2 cellular contexts compared by ENCODE assay signal in the genomic region with DNA sequence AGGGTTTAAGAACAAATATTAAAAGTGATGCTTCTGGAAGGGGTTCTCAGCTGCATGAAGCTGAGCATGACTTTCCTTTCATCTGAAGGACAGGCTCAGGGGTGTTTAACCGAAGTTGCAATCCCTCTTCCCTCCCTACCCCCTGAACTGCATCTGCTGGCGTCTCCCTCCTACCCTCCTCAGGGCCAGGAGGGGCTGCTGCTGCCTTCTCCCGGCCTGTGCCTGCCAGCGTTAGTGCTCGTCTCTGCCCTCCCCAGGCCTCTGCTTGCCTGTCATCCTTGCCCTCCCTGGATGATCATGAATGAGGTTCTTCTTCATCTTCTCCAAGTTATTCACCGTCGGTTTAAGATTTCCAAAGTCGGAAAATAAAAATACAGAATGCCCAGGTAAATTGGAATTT.
TF ChIP-seq lines count a peak whose summit lies in the region.

No MANE protein-coding gene starts in this region.

TF ChIP-seq in GM23338, 12 proteins besides CTCF, POLR2A, EP300 and RAD21:
- TF ChIP-seq CREB1 (CRISPR knock-in tag; IDR thresholded peaks at IDR 0.05; ENCODE audit: low read depth) (no peak), ZNF114 (CRISPR knock-in tag; IDR thresholded peaks at IDR 0.05) (no peak), STAT1 (IDR thresholded peaks at IDR 0.05; ENCODE audit: unreplicated experiment) (no peak), EZH2phosphoT487 (IDR thresholded peaks at IDR 0.05; ENCODE audit: unreplicated experiment) (no peak)
- TF ChIP-seq, protein P1, sequence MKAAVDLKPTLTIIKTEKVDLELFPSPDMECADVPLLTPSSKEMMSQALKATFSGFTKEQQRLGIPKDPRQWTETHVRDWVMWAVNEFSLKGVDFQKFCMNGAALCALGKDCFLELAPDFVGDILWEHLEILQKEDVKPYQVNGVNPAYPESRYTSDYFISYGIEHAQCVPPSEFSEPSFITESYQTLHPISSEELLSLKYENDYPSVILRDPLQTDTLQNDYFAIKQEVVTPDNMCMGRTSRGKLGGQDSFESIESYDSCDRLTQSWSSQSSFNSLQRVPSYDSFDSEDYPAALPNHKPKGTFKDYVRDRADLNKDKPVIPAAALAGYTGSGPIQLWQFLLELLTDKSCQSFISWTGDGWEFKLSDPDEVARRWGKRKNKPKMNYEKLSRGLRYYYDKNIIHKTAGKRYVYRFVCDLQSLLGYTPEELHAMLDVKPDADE (IDR thresholded peaks at IDR 0.05): no peak
- TF ChIP-seq, protein P2, sequence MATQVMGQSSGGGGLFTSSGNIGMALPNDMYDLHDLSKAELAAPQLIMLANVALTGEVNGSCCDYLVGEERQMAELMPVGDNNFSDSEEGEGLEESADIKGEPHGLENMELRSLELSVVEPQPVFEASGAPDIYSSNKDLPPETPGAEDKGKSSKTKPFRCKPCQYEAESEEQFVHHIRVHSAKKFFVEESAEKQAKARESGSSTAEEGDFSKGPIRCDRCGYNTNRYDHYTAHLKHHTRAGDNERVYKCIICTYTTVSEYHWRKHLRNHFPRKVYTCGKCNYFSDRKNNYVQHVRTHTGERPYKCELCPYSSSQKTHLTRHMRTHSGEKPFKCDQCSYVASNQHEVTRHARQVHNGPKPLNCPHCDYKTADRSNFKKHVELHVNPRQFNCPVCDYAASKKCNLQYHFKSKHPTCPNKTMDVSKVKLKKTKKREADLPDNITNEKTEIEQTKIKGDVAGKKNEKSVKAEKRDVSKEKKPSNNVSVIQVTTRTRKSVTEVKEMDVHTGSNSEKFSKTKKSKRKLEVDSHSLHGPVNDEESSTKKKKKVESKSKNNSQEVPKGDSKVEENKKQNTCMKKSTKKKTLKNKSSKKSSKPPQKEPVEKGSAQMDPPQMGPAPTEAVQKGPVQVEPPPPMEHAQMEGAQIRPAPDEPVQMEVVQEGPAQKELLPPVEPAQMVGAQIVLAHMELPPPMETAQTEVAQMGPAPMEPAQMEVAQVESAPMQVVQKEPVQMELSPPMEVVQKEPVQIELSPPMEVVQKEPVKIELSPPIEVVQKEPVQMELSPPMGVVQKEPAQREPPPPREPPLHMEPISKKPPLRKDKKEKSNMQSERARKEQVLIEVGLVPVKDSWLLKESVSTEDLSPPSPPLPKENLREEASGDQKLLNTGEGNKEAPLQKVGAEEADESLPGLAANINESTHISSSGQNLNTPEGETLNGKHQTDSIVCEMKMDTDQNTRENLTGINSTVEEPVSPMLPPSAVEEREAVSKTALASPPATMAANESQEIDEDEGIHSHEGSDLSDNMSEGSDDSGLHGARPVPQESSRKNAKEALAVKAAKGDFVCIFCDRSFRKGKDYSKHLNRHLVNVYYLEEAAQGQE (IDR thresholded peaks at IDR 0.05; ENCODE audit: unreplicated experiment): no peak

TF ChIP-seq in IMR-90, 13 proteins besides CTCF, POLR2A, EP300 and RAD21:
- TF ChIP-seq MAZ (IDR thresholded peaks at IDR 0.05; ENCODE audit: borderline replicate concordance, low read depth, low read length) (no peak), MXI1 (IDR thresholded peaks at IDR 0.05; ENCODE audit: borderline replicate concordance, low read depth, low read length) (no peak), CEBPB (IDR thresholded peaks at IDR 0.05; ENCODE audit: low read depth, low read length) (no peak), CHD1 (IDR thresholded peaks at IDR 0.05; ENCODE audit: low read depth, low read length) (no peak)
TF ChIP-seq in IMR-90: peak in this region for 0.
